ENCODE assay signal across 12 cellular contexts in the genomic region with DNA sequence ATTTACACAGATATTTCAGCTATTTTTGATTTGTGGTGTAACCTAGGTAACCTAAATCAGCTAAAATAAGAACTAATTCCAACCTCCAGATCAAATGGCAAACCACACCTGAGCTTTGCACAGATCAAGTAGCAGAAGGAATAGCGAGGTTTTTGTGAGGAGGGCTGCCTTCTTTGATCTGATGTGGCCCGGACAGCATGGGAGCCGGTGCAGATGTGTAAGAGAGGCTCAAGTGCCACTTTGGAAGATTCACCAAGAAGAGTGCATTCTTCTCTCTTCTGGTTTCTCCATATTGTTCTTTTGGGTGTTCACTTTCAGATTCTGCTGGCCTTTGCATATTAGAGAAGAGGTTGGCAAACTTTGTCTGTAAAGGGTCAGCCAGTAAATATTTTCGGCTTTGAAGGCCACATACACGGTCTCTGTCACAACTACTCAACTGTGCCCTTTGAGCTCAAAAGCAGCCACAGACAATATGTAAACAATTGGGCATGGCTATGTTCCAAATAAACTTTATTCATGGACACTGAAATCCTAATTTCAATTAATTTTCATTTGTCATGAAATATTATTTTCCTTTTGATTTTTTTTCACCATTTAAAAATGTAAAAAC.
DNase-seq lines count a peak whose midpoint lies in the region; ATAC-seq and TF ChIP-seq lines count a peak whose summit lies in the region.
"Had no signal": no experiment of that assay in that cellular context is flagged by ENCODE, and none has a peak within 500 bp of the region (broad histone marks: within the 10 kb centered on the region; RNA-seq: fewer than 3 reads in every experiment).

No MANE protein-coding gene starts in this region.

- H3K27ac ChIP-seq in CD8-positive, alpha-beta T cell (ENCODE audit: low read depth, low read length), result peak overlapping the region; percentile 1
- H3K27ac ChIP-seq in caudate nucleus (ENCODE audit: low read depth, low read length), result peak overlapping the region; percentile 16
- peak overlapping the region in 3 of 4 donors; percentile 8 to 29 (median 14) for H3K27ac ChIP-seq in sigmoid colon
- H3K27ac ChIP-seq: epithelial cell of prostate had no signal

- TF ChIP-seq POLR2A in sigmoid colon (IDR thresholded peaks at IDR 0.05), result no peak

- POLR2A ChIA-PET in CD8-positive, alpha-beta T cell (lab: Charles Lee), result interaction anchor here (1.3 to 2.0 kb wide), 2 partner anchors 31 to 149 kb away, joined by 5 to 7 read pairs; a partner anchor contains a TSS

- H3K4me3 Mint-ChIP-seq in CD8-positive, alpha-beta T cell, result peak overlapping the region; percentile 50
- H3K4me3 Mint-ChIP-seq: activated B cell treated with CpG ODN at 0.5 μM for 24 hours had no signal

- TF ChIP-seq CTCF in CD8-positive, alpha-beta T cell (IDR thresholded peaks at IDR 0.05), result no peak
- no peak for TF ChIP-seq CTCF in sigmoid colon (IDR thresholded peaks at IDR 0.05)

- no peaks in the 10 kb centered on the region for H3K9me3 ChIP-seq in CD8-positive, alpha-beta T cell (ENCODE audit: low read length)
- H3K9me3 ChIP-seq in sigmoid colon, result no peaks in the 10 kb centered on the region

- H3K9me3 Mint-ChIP-seq in CD8-positive, alpha-beta T cell, result no peaks in the 10 kb centered on the region
- H3K9me3 Mint-ChIP-seq: activated B cell treated with CpG ODN at 0.5 μM for 24 hours had no signal

- no peaks in the 10 kb centered on the region for H3K27me3 Mint-ChIP-seq in CD8-positive, alpha-beta T cell (ENCODE audit: low read depth)
- H3K27me3 Mint-ChIP-seq: activated B cell treated with CpG ODN at 0.5 μM for 24 hours had no signal

- no peak for ATAC-seq in CD8-positive, alpha-beta T cell
- ATAC-seq in GM18907 (IDR thresholded peaks at IDR 0.05; ENCODE audit: unreplicated experiment), result no peak
- ATAC-seq in GM21447 (IDR thresholded peaks at IDR 0.05; ENCODE audit: unreplicated experiment), result no peak
- no peak for ATAC-seq in GM21515 (IDR thresholded peaks at IDR 0.05; ENCODE audit: unreplicated experiment)

- no peak overlapping the region for H3K4me3 ChIP-seq in CD8-positive, alpha-beta T cell (ENCODE audit: low read depth, low read length)
- no peak overlapping the region for H3K4me3 ChIP-seq in sigmoid colon

- H3K27ac Mint-ChIP-seq in CD8-positive, alpha-beta T cell, result peak overlapping the region; percentile 91
- H3K27ac Mint-ChIP-seq: activated B cell treated with CpG ODN at 0.5 μM for 24 hours had no signal

- H3K27me3 ChIP-seq in CD8-positive, alpha-beta T cell (ENCODE audit: insufficient read depth, low read length), result no peaks in the 10 kb centered on the region
- no peaks in the 10 kb centered on the region for H3K27me3 ChIP-seq in sigmoid colon

- H3K4me1 ChIP-seq in CD8-positive, alpha-beta T cell (ENCODE audit: insufficient read depth, low read length), result peaks cover 27% of the 10 kb centered on the region
- H3K4me1 ChIP-seq in sigmoid colon, result peaks cover 0 to 10% (median 4%) of the 10 kb centered on the region in 4 donors

- CTCF ChIA-PET in CD8-positive, alpha-beta T cell (lab: Charles Lee), result no interaction called here

- TF ChIP-seq EP300 in sigmoid colon (IDR thresholded peaks at IDR 0.05), result no peak

- intact Hi-C loops in CD8-positive, alpha-beta T cell (cut with DNase I, micrococcal nuclease), result no loop called here
- intact Hi-C loops in sigmoid colon (cut with DNase I), result no loop called here

- H3K36me3 ChIP-seq in CD8-positive, alpha-beta T cell (ENCODE audit: insufficient read depth, low read length), result no peaks in the 10 kb centered on the region
- H3K36me3 ChIP-seq in sigmoid colon, result no peaks in the 10 kb centered on the region

- H3K4me1 Mint-ChIP-seq in CD8-positive, alpha-beta T cell (ENCODE audit: low read depth), result peaks cover 39% of the 10 kb centered on the region

- H3K36me3 Mint-ChIP-seq in CD8-positive, alpha-beta T cell, result no peaks in the 10 kb centered on the region

- 47 to 51% methylated on average over 5 of the region's 5 CpGs for WGBS in sigmoid colon, 2 donors

- no peak for DNase-seq in CD8-positive, alpha-beta T cell
- DNase-seq in NCI-H69 (lab: John Stamatoyannopoulos, UW), result peak; percentile 36
- no peak for DNase-seq in caudate nucleus (lab: John Stamatoyannopoulos, UW)
- no peak for DNase-seq in sigmoid colon
- DNase-seq: activated B cell treated with CpG ODN at 0.5 μM for 24 hours; anterior cingulate cortex; NCI-H2081 treated with DMSO at 0.1 percent for 48 hours; stimulated activated naive CD4-positive, alpha-beta T cell treated with Interleukin-2 at 50 U/mL for 16 hours had no signal
